ENCODE assay signal across 12 cellular contexts in genomic region chr3:116453676-116454346, GRCh38. TPM values are rescaled to one million over a fixed set of nuclear protein-coding genes. Genes with fewer than 3 reads are reported as not detected.
DNase-seq lines count a peak whose midpoint lies in the region; ATAC-seq, FAIRE-seq and TF ChIP-seq lines count a peak whose summit lies in the region.
"Had no signal": no experiment of that assay in that cellular context is flagged by ENCODE, and none has a peak within 500 bp of the region (broad histone marks: within the 10 kb centered on the region; RNA-seq: fewer than 3 reads in every experiment).

No MANE protein-coding gene starts in this region.

- H3K4me1 ChIP-seq in GM23248 (ENCODE audit: insufficient read depth) = no peaks in the 10 kb centered on the region
- H3K4me1 ChIP-seq in astrocyte (ENCODE audit: insufficient read depth, low read length) = no peaks in the 10 kb centered on the region

- H3K27ac ChIP-seq in GM23248 (no peak overlapping the region), astrocyte (ENCODE audit: low read depth, low read length) (no peak overlapping the region), WERI-Rb-1 (no peak overlapping the region)
- H3K27ac ChIP-seq: skin epidermis had no signal

- H3K36me3 ChIP-seq in GM23248 (ENCODE audit: low read depth) (no peaks in the 10 kb centered on the region), astrocyte (ENCODE audit: insufficient read depth, low read length) (no peaks in the 10 kb centered on the region), kidney epithelial cell (ENCODE audit: control insufficient read depth, insufficient read depth, low read length) (no peaks in the 10 kb centered on the region), WERI-Rb-1 (no peaks in the 10 kb centered on the region)

- peaks cover 6% of the 10 kb centered on the region for H3K4me1 Mint-ChIP-seq in astrocyte (ENCODE audit: low read depth, unreplicated experiment)

- TF ChIP-seq CTCF in astrocyte (IDR thresholded peaks at IDR 0.05; ENCODE audit: insufficient read depth, low read depth, low read length) (peak; percentile 21), kidney epithelial cell (IDR thresholded peaks at IDR 0.05; ENCODE audit: insufficient read depth, low read length, poor library complexity, severe bottlenecking) (peak; percentile 19), WERI-Rb-1 (IDR thresholded peaks at IDR 0.05; ENCODE audit: low read depth, low read length) (no peak)

- H3K79me2 ChIP-seq in GM23248 (ENCODE audit: insufficient read depth) = no peaks in the 10 kb centered on the region
- H3K79me2 ChIP-seq in astrocyte (ENCODE audit: insufficient read depth, low read length) = no peaks in the 10 kb centered on the region

- H3K9ac ChIP-seq in GM23248 (no peak overlapping the region), astrocyte (ENCODE audit: low read length) (no peak overlapping the region)

- H3K9me3 ChIP-seq in GM23248 (ENCODE audit: low read depth) (no peaks in the 10 kb centered on the region), astrocyte (ENCODE audit: insufficient read depth, low read depth, low read length) (no peaks in the 10 kb centered on the region), WERI-Rb-1 (ENCODE audit: severe bottlenecking) (no peaks in the 10 kb centered on the region)

- H4K20me1 ChIP-seq in GM23248 (ENCODE audit: insufficient read depth) = no peaks in the 10 kb centered on the region
- H4K20me1 ChIP-seq in astrocyte (ENCODE audit: insufficient read depth, low read length) = no peaks in the 10 kb centered on the region

- H3K4me2 ChIP-seq in GM23248 (ENCODE audit: unreplicated experiment) = no peak overlapping the region
- H3K4me2 ChIP-seq in astrocyte (ENCODE audit: low read length) = no peak overlapping the region

- DNase-seq in AG08395 (ENCODE audit: low spot score) = peak; percentile 24
- DNase-seq in GM23248 = peak; percentile 42
- DNase-seq in astrocyte (ENCODE audit: low read depth) = no peak
- DNase-seq in kidney epithelial cell (ENCODE audit: low read depth) = no peak
- DNase-seq in activated CD4-positive, alpha-beta T cell treated with anti-CD3 and anti-CD28 coated beads, Interleukin-2, amount 50 U/mL, for 48 hours = no peak
- no peak for DNase-seq in WERI-Rb-1
- DNase-seq in activated CD4-positive, alpha-beta T cell treated with anti-CD3 and anti-CD28 coated beads for 4 hours = no peak
- DNase-seq: activated naive CD4-positive, alpha-beta T cell; DND-41; NCI-H1436 treated with DMSO at 0.1 percent for 48 hours had no signal

- 22 to 32% methylated on average over 1 of the region's 1 CpG for WGBS in GM23248 (ENCODE audit: low coverage in 1 of 2, low lambda C conversion rate in 2 of 2, missing lambda C conversion rate in 2 of 2), 2 experiments

- no peaks in the 10 kb centered on the region for H3K36me3 Mint-ChIP-seq in astrocyte (ENCODE audit: low read depth, unreplicated experiment)

- H3K27me3 Mint-ChIP-seq in astrocyte (ENCODE audit: low read depth, unreplicated experiment) = no peaks in the 10 kb centered on the region

- H3K4me3 Mint-ChIP-seq in astrocyte (ENCODE audit: unreplicated experiment) = no peak overlapping the region

- no peak for FAIRE-seq in astrocyte (lab: Jason Lieb, UNC)

- H3K27me3 ChIP-seq in GM23248 (replicated peaks; ENCODE audit: insufficient read depth) = no peaks in the 10 kb centered on the region
- H3K27me3 ChIP-seq in astrocyte (ENCODE audit: insufficient read depth, low read length) = peaks cover 2% of the 10 kb centered on the region
- no peaks in the 10 kb centered on the region for H3K27me3 ChIP-seq in kidney epithelial cell (ENCODE audit: control insufficient read depth, insufficient read depth, low read length)
- H3K27me3 ChIP-seq in WERI-Rb-1 (ENCODE audit: insufficient read depth, low read depth, severe bottlenecking) = no peaks in the 10 kb centered on the region

- in situ Hi-C loops in GM23248 (cut with MboI) = no loop called here

- H3K4me3 ChIP-seq in GM23248 = no peak overlapping the region
- H3K4me3 ChIP-seq in astrocyte (ENCODE audit: insufficient read depth, low read depth, low read length) = no peak overlapping the region
- H3K4me3 ChIP-seq in kidney epithelial cell (ENCODE audit: low read depth, low read length) = no peak overlapping the region
- no peak overlapping the region for H3K4me3 ChIP-seq in WERI-Rb-1 (ENCODE audit: low read depth, low read length)
- H3K4me3 ChIP-seq: skin epidermis had no signal

- no peak overlapping the region for H2AFZ ChIP-seq in GM23248
- no peak overlapping the region for H2AFZ ChIP-seq in astrocyte (ENCODE audit: low read depth, low read length)

- ATAC-seq in GM18502 (IDR thresholded peaks at IDR 0.05; ENCODE audit: poor library complexity, unreplicated experiment) = no peak

- no peak overlapping the region for H3K27ac Mint-ChIP-seq in astrocyte (ENCODE audit: unreplicated experiment)

- H3K9me2 ChIP-seq in GM23248 (ENCODE audit: insufficient read depth) = no peaks in the 10 kb centered on the region

- no peaks in the 10 kb centered on the region for H3F3A ChIP-seq in GM23248 (ENCODE audit: insufficient read depth)

- H3K9me3 Mint-ChIP-seq in astrocyte (ENCODE audit: unreplicated experiment) = peaks cover 3% of the 10 kb centered on the region

RNA-seq across cellular contexts. Expression of gene LSAMP, which starts 8.5 kb away (rescaled TPM):
- total RNA-seq in GM23248 (2014; rRNA removed; shearing (Covaris generic)) = 4.0 and 4.5 TPM in 2 replicates
- polyA plus RNA-seq in GM23248 (2016; fragmentation: Nextera tagmentation; extraction: Ambion mirVana) = 9.3 and 11.7 TPM in 2 replicates
- 16.0 and 16.4 TPM in 2 replicates for total RNA-seq in astrocyte
- total RNA-seq in kidney epithelial cell = 10.2 and 12.2 TPM in 2 replicates

Comparison
In these comparisons a context has a peak if more than half of its experiments do, and no peak if none do; other contexts are left out.
1. DNase-seq: peak in AG08395 (single experiment) and GM23248 (single experiment); none in astrocyte (single experiment), kidney epithelial cell (single experiment), activated CD4-positive, alpha-beta T cell treated with anti-CD3 and anti-CD28 coated beads, Interleukin-2, amount 50 U/mL, for 48 hours (0 of 2), WERI-Rb-1 (single experiment) and activated CD4-positive, alpha-beta T cell treated with anti-CD3 and anti-CD28 coated beads for 4 hours (0 of 2).